In the genomic region with DNA sequence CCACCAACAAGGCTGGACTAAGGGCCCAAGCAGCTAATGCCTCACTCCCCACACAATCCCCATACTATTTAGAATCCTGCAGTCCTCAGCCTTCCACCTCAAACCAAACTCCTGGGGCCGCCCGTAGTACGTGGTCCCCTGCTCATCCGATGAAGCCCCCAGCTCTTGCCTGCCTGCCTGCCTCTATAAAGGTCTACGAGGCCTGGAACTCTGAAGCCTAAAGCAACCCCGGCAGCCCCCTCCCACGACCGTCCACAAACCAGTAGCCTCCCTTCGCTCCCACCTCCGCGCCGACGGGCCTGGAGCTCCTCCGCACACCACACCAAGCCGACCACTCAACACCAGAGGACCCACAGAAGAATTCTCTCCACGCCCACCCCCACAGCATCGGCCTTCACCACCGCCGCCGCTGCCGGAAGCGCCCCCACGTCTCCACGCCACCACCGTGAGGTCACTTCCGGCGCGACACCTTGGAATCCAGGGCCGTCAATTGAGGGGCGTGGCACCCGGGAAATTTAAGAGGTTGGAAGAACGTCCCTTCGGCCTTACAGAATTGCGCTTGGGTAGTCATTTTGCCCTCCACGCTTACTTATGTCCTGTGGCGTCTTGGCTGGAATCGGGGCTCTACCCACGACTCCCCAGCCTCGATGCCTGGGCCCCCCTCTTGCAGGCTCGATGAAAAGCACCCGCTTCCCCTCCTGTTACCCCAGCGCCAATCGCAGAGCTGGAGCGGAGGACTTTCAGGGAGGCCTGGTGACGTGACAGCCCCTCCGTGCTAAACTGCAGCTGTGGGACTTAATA, we compare ENCODE assay signal across 8 cellular contexts. TPM values are rescaled to one million over a fixed set of nuclear protein-coding genes. Genes with fewer than 3 reads are reported as not detected.
A peak's percentile ranks its signal among the peaks of the same experiment; 100 is the strongest.
DNase-seq lines count a peak whose midpoint lies in the region; ATAC-seq, FAIRE-seq and TF ChIP-seq lines count a peak whose summit lies in the region.

A gene with protein sequence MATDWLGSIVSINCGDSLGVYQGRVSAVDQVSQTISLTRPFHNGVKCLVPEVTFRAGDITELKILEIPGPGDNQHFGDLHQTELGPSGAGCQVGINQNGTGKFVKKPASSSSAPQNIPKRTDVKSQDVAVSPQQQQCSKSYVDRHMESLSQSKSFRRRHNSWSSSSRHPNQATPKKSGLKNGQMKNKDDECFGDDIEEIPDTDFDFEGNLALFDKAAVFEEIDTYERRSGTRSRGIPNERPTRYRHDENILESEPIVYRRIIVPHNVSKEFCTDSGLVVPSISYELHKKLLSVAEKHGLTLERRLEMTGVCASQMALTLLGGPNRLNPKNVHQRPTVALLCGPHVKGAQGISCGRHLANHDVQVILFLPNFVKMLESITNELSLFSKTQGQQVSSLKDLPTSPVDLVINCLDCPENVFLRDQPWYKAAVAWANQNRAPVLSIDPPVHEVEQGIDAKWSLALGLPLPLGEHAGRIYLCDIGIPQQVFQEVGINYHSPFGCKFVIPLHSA (minus strand): TSS at position 428 of the 801 bp plus-strand sequence. CDS start 20,900 bp downstream, outside the sequence.

- intact Hi-C loops in activated CD4-positive, alpha-beta T cell treated with anti-CD3 and anti-CD28 coated beads, Interleukin-2, amount 10 ng/mL, durations not matched to agents 24 days and 14 days (cut with micrococcal nuclease), result loop anchor here (2.0 to 5.0 kb wide), 2 partner anchors 29 to 58 kb away; a partner anchor contains a TSS
- intact Hi-C loops in left colon (cut with DNase I, micrococcal nuclease), result no loop called here

- DNase-seq in NCI-H510A treated with DMSO at 0.1 percent for 48 hours (lab: John Stamatoyannopoulos, UW) (peak; percentile 59), coronary artery (ENCODE audit: low spot score) (peak; percentile 83), left colon (peak; percentile 87 to 94)
- peak; percentile 96 for DNase-seq in activated CD4-positive, alpha-beta T cell treated with anti-CD3 and anti-CD28 coated beads, Interleukin-2, amount 10 ng/mL, durations not matched to agents 24 days and 14 days
- peak; percentile 75 to 80 for DNase-seq in stimulated activated CD4-positive, alpha-beta T cell treated with anti-CD3 and anti-CD28 coated beads, Interleukin-1b, Interleukin-23, amount 100 ng/mL, for 4 hours (ENCODE audit: low read depth in 2 of 2)

- ATAC-seq in GM18868 (IDR thresholded peaks at IDR 0.05; ENCODE audit: unreplicated experiment) (peak; percentile 72), HG03196 (IDR thresholded peaks at IDR 0.05; ENCODE audit: unreplicated experiment) (peak; percentile 91), left colon (peak; percentile 99)

- peak within 1 kb of the TSS; percentile 99 for H3K27ac Mint-ChIP-seq in activated CD4-positive, alpha-beta T cell treated with anti-CD3 and anti-CD28 coated beads, Interleukin-2, amount 10 ng/mL, durations not matched to agents 24 days and 14 days

- H3K9me3 Mint-ChIP-seq in activated CD4-positive, alpha-beta T cell treated with anti-CD3 and anti-CD28 coated beads, Interleukin-2, amount 10 ng/mL, durations not matched to agents 24 days and 14 days, result no peaks in the 10 kb centered on the region

- peak within 1 kb of the TSS; percentile 74 to 88 for H3K27ac ChIP-seq in coronary artery

- TF ChIP-seq CTCF in coronary artery (IDR thresholded peaks at IDR 0.05), result no peak

- peak; percentile 30 for FAIRE-seq in A204.1 (lab: Jason Lieb, UNC)

- H3K4me3 ChIP-seq in coronary artery, result peak within 1 kb of the TSS; percentile 83

- peaks cover 2% of the 10 kb centered on the region for H3K36me3 Mint-ChIP-seq in activated CD4-positive, alpha-beta T cell treated with anti-CD3 and anti-CD28 coated beads, Interleukin-2, amount 10 ng/mL, durations not matched to agents 24 days and 14 days (ENCODE audit: low read depth)

- H3K27me3 Mint-ChIP-seq in activated CD4-positive, alpha-beta T cell treated with anti-CD3 and anti-CD28 coated beads, Interleukin-2, amount 10 ng/mL, durations not matched to agents 24 days and 14 days, result no peaks in the 10 kb centered on the region

- peak within 1 kb of the TSS; percentile 98 for H3K4me3 Mint-ChIP-seq in activated CD4-positive, alpha-beta T cell treated with anti-CD3 and anti-CD28 coated beads, Interleukin-2, amount 10 ng/mL, durations not matched to agents 24 days and 14 days

- H3K4me1 Mint-ChIP-seq in activated CD4-positive, alpha-beta T cell treated with anti-CD3 and anti-CD28 coated beads, Interleukin-2, amount 10 ng/mL, durations not matched to agents 24 days and 14 days, result peaks cover 27% of the 10 kb centered on the region

RNA-seq across cellular contexts. Expression of the gene that starts here (rescaled TPM):
- total RNA-seq in activated CD4-positive, alpha-beta T cell treated with anti-CD3 and anti-CD28 coated beads, Interleukin-2, amount 10 ng/mL, durations not matched to agents 24 days and 14 days, result 45.7 and 50.2 TPM in 2 replicates
- 10 to 100 TPM; 21.6 to 32.5 TPM for total RNA-seq in left colon

Comparison
In these comparisons a context has a peak if more than half of its experiments do, and no peak if none do; other contexts are left out.
1. Peak in every context shown above with its lines: DNase-seq, ATAC-seq, H3K4me3 ChIP-seq and H3K27ac ChIP-seq.